In the genomic region with DNA sequence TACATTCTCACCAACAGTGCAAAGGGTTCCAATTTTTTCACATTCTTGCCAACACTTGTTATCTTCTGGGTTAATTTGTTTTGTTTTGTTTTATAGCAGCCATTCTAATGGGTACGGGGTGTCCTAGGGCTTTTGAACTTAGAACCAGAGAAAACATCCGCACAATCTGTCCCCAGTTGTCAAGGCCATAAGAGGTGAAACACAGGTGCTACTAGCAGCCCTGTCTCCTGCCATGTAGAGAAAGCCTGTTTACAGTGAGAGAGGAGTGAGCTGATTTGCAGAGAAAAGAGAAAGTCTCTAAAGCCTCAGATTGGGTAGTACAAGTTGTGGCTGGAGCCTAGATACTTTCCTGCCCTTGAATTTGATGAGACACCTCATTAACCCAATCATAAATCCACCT, we compare ENCODE assay signal across 27 cellular contexts. TPM values are rescaled to one million over a fixed set of nuclear protein-coding genes. Genes with fewer than 3 reads are reported as not detected.
DNase-seq lines count a peak whose midpoint lies in the region; ATAC-seq, FAIRE-seq and TF ChIP-seq lines count a peak whose summit lies in the region.
"Had no signal": no experiment of that assay in that cellular context is flagged by ENCODE, and none has a peak within 500 bp of the region (broad histone marks: within the 10 kb centered on the region; RNA-seq: fewer than 3 reads in every experiment).

No MANE protein-coding gene starts in this region.

- 38% methylated on average over 2 of the region's 2 CpGs for WGBS in HepG2 (ENCODE audit: low lambda C conversion rate)
- WGBS in pancreas, 2 donors, result 36 to 54% methylated on average over 2 of the region's 2 CpGs

- FAIRE-seq in HepG2 (lab: Jason Lieb, UNC) (no peak), pancreas (lab: Jason Lieb, UNC) (no peak)
- FAIRE-seq: GM12891, H1 had no signal

- H3K4me2 ChIP-seq in HepG2 (ENCODE audit: low read depth, low read length), result no peak overlapping the region
- H3K4me2 ChIP-seq: PC-9 had no signal

- peaks cover 0 to 1% of the 10 kb centered on the region in 2 experiments; a peak in 2 of 5 replicates for H3K36me3 ChIP-seq in HepG2 (replicated peaks in 1 of 2; ENCODE audit: control insufficient read depth in 1 of 2, insufficient read depth in 2 of 2, low read length in 2 of 2)
- peaks cover 0 to 3% (median 0%) of the 10 kb centered on the region in 3 donors for H3K36me3 ChIP-seq in pancreas
- H3K36me3 ChIP-seq: BE2C had no signal

- H3K27me3 ChIP-seq in HepG2 (ENCODE audit: control insufficient read depth in 1 of 2, insufficient read depth in 2 of 2, low read length in 2 of 2) (no peaks in the 10 kb centered on the region), pancreas (no peaks in the 10 kb centered on the region)
- H3K27me3 ChIP-seq: BE2C, MG63, SJCRH30 had no signal

- H3K27ac ChIP-seq in HepG2 (ENCODE audit: extremely low read length, insufficient read depth, low read length) (no peak overlapping the region), pancreas (peak overlapping the region in 2 of 4 donors; percentile 44 to 60)
- H3K27ac ChIP-seq: PC-9, SJCRH30 had no signal

- H3K4me1 ChIP-seq in HepG2 (ENCODE audit: insufficient read depth, low read length) (peaks cover 18% of the 10 kb centered on the region; the same call in 1 of the 2 replicates), pancreas (peaks cover 10 to 23% (median 15%) of the 10 kb centered on the region in 3 donors)

- H4K20me1 ChIP-seq in HepG2 (ENCODE audit: insufficient read depth, low read length), result no peaks in the 10 kb centered on the region

- BruUV-seq in HepG2 (replicated peaks; lab: Mats Ljungman, UMichigan), result no TSS peak

- H2AFZ ChIP-seq in HepG2 (ENCODE audit: low read length), result no peak overlapping the region
- H2AFZ ChIP-seq: PC-9 had no signal

- TF ChIP-seq RAD21 in HepG2 (CRISPR knock-in tag; IDR thresholded peaks at IDR 0.05), result no peak

- no peaks in the 10 kb centered on the region for H3K79me2 ChIP-seq in HepG2 (ENCODE audit: insufficient read depth, low read length)

- DNase-seq in NCI-H510A treated with DMSO at 0.1 percent for 48 hours (lab: John Stamatoyannopoulos, UW) (peak; percentile 100), NCI-H510A (lab: John Stamatoyannopoulos, UW) (no peak), HepG2 (ENCODE audit: low spot score) (no peak), pancreas (peak in 2 of 6 donors; percentile 53 to 57), NCI-H82 (lab: John Stamatoyannopoulos, UW) (no peak), midbrain (lab: John Stamatoyannopoulos, UW) (no peak), cardiac septum (ENCODE audit: low spot score) (no peak)
- DNase-seq: 8988T, ACHN, BE2C, Calu3, DMS79 treated with DMSO at 0.1 percent for 48 hours, GF-D8, HCEC 1CT, KBM-7, MG63, NCI-H1105 treated with DMSO at 0.1 percent for 48 hours, NCI-H146, NCI-H1930, NCI-H226, NCI-H524, PC-9, SJCRH30 had no signal

- CTCF ChIA-PET in HepG2 (lab: Yijun Ruan, JAX; ENCODE audit: low intra/inter-chr PET ratio, low total read pairs), result no interaction called here

- no peak overlapping the region for H3K4me3 ChIP-seq in HepG2 (replicated peaks in 1 of 3; ENCODE audit: insufficient read depth in 1 of 3, low read depth in 2 of 3, low read length in 3 of 3)
- no peak overlapping the region for H3K4me3 ChIP-seq in pancreas
- H3K4me3 ChIP-seq: MG63, PC-9, SJCRH30 had no signal

- ATAC-seq in HepG2, result peak; percentile 38; the same call in 2 of the 3 replicates
- ATAC-seq in pancreas, result peak; percentile 42 to 89 (median 67)
- ATAC-seq: Right ventricle myocardium inferior had no signal

- intact Hi-C loops in HepG2 (cut with micrococcal nuclease; ENCODE audit: unreplicated experiment), result no loop called here
- intact Hi-C loops in pancreas (cut with DNase I), result no loop called here
- intact Hi-C loops in cardiac septum (cut with DNase I), result no loop called here

- H3K9ac ChIP-seq in HepG2 (ENCODE audit: insufficient read depth, low read depth, low read length), result no peak overlapping the region

- POLR2A ChIA-PET in HepG2 (lab: Yijun Ruan, JAX), result interaction anchor here (1.3 kb wide), 1 partner anchor 10 kb away, joined by 3 read pairs; no protein-coding TSS in a partner anchor

- TF ChIP-seq CTCF in HepG2 (CRISPR knock-in tag; IDR thresholded peaks at IDR 0.05) (no peak), pancreas (IDR thresholded peaks at IDR 0.05) (no peak)

- no peak for TF ChIP-seq POLR2A in HepG2 (IDR thresholded peaks at IDR 0.05; ENCODE audit: insufficient read depth in 1 of 2, low read depth in 2 of 2, low read length in 2 of 2)

- in situ Hi-C loops in HepG2 (cut with HindIII; ENCODE audit: extremely low pct_ligation_motif_present, low pct_unique_long_range_greater_than_20kb), result no loop called here

- TF ChIP-seq EP300 in HepG2 (IDR thresholded peaks at IDR 0.05; ENCODE audit: low read depth in 2 of 2, low read length in 2 of 2) (no peak), HepG2 (CRISPR knock-in tag; IDR thresholded peaks at IDR 0.05; ENCODE audit: borderline replicate concordance) (no peak)

- no peaks in the 10 kb centered on the region for H3K9me3 ChIP-seq in HepG2 (ENCODE audit: low read length)
- no peaks in the 10 kb centered on the region for H3K9me3 ChIP-seq in pancreas
- H3K9me3 ChIP-seq: BE2C, MG63, SJCRH30 had no signal

TF ChIP-seq in HepG2, 621 proteins besides CTCF, POLR2A, EP300 and RAD21 (continues in another document):
- peak; percentile 57; the same call in 1 of the 2 replicates for TF ChIP-seq ZKSCAN5 (CRISPR knock-in tag; IDR thresholded peaks at IDR 0.05)

RNA-seq across cellular contexts. Expression of gene BMP8B, which starts 46.4 kb away (rescaled TPM):
- total RNA-seq in HepG2 (2016; rRNA removed; fragmentation: Illumina TruSeq; extraction: Trizol) (0.14 and 0.29 TPM in 2 replicates), pancreas (1 to 10 TPM; 2.4 to 6.4 (median 3.7) TPM), cardiac septum (0.62 TPM)
- total RNA-seq in HepG2 (2016; cell fraction: cytosol; rRNA removed; fragmentation: Illumina TruSeq; extraction: Trizol; ENCODE audit: low read depth), result not detected in 2 replicates
- total RNA-seq in HepG2 (2016; cell fraction: insoluble cytoplasmic fraction; rRNA removed; fragmentation: Illumina TruSeq; extraction: Trizol), result 0.22 and 0.36 TPM in 2 replicates
- 0.09 and 0.17 TPM in 2 replicates for total RNA-seq in HepG2 (2016; cell fraction: membrane; rRNA removed; fragmentation: Illumina TruSeq; extraction: Trizol)
- 0.22 and 0.34 TPM in 2 replicates for total RNA-seq in HepG2 (2016; cell fraction: nucleus; rRNA removed; fragmentation: Illumina TruSeq; extraction: Trizol)
- polyA plus RNA-seq in HepG2 (2011; rRNA removed) (0.41 and 0.48 TPM in 2 replicates), pancreas (1 to 10 TPM; 1.4 to 3.0 TPM)
- polyA plus RNA-seq in HepG2 (2011; cell fraction: cytosol; rRNA removed), result 0.24 and 0.41 TPM in 2 replicates
- polyA plus RNA-seq in HepG2 (2011; cell fraction: nucleus; rRNA removed), result 0.24 and 0.33 TPM in 2 replicates
- polyA plus RNA-seq in HepG2 (2012), result 0.68 and 0.78 TPM in 2 replicates
- polyA plus RNA-seq in HepG2 (2016; cell fraction: cytosol; fragmentation: Illumina TruSeq; extraction: Trizol; ENCODE audit: low read depth), result 0.03 TPM in 2 replicates
- polyA plus RNA-seq in HepG2 (2016; cell fraction: insoluble cytoplasmic fraction; fragmentation: Illumina TruSeq; extraction: Trizol; ENCODE audit: low read depth), result 0.24 and 0.44 TPM in 2 replicates
- polyA plus RNA-seq in HepG2 (2016; cell fraction: membrane; fragmentation: Illumina TruSeq; extraction: Trizol; ENCODE audit: low read depth), result 0.06 and 0.09 TPM in 2 replicates
- polyA plus RNA-seq in HepG2 (2016; cell fraction: nucleus; fragmentation: Illumina TruSeq; extraction: Trizol; ENCODE audit: insufficient read depth, low read depth), result 0.37 and 0.51 TPM in 2 replicates
- polyA minus RNA-seq in HepG2 (2011; rRNA and poly(A)+ RNA removed; ENCODE audit: low replicate concordance), result 0.62 and 4.1 TPM in 2 replicates
- 0.40 and 0.44 TPM in 2 replicates for polyA minus RNA-seq in HepG2 (2011; cell fraction: cytosol; rRNA and poly(A)+ RNA removed)
- polyA minus RNA-seq in HepG2 (2011; cell fraction: nucleus; rRNA and poly(A)+ RNA removed), result 0.12 and 0.26 TPM in 2 replicates
- total RNA-seq: HT1080 had no signal

RNA-seq across cellular contexts. Expression of gene TRIT1, which starts 48.2 kb away (rescaled TPM):
- total RNA-seq in HepG2 (2016; rRNA removed; fragmentation: Illumina TruSeq; extraction: Trizol) (20.4 and 20.7 TPM in 2 replicates), pancreas (10 to 100 TPM in 5 of 6 donors, 1 to 10 TPM in 1; 9.9 to 14.5 (median 12.1) TPM), cardiac septum (16.6 TPM)
- 6.6 and 8.1 TPM in 2 replicates for total RNA-seq in HepG2 (2016; cell fraction: cytosol; rRNA removed; fragmentation: Illumina TruSeq; extraction: Trizol; ENCODE audit: low read depth)
- total RNA-seq in HepG2 (2016; cell fraction: insoluble cytoplasmic fraction; rRNA removed; fragmentation: Illumina TruSeq; extraction: Trizol), result 20.6 and 21.7 TPM in 2 replicates
- total RNA-seq in HepG2 (2016; cell fraction: membrane; rRNA removed; fragmentation: Illumina TruSeq; extraction: Trizol), result 11.4 and 13.2 TPM in 2 replicates
- 24.7 and 29.2 TPM in 2 replicates for total RNA-seq in HepG2 (2016; cell fraction: nucleus; rRNA removed; fragmentation: Illumina TruSeq; extraction: Trizol)
- polyA plus RNA-seq in HepG2 (2011; rRNA removed) (11.5 and 13.4 TPM in 2 replicates), pancreas (10 to 100 TPM; 14.3 to 17.7 TPM)
- 6.3 and 6.6 TPM in 2 replicates for polyA plus RNA-seq in HepG2 (2011; cell fraction: cytosol; rRNA removed)
- 11.5 and 15.4 TPM in 2 replicates for polyA plus RNA-seq in HepG2 (2011; cell fraction: nucleus; rRNA removed)
- polyA plus RNA-seq in HepG2 (2012), result 10.4 and 13.0 TPM in 2 replicates
- polyA plus RNA-seq in HepG2 (2016; cell fraction: cytosol; fragmentation: Illumina TruSeq; extraction: Trizol; ENCODE audit: low read depth), result 2.8 and 4.0 TPM in 2 replicates
- 13.4 and 19.6 TPM in 2 replicates for polyA plus RNA-seq in HepG2 (2016; cell fraction: insoluble cytoplasmic fraction; fragmentation: Illumina TruSeq; extraction: Trizol; ENCODE audit: low read depth)
- 5.7 and 6.6 TPM in 2 replicates for polyA plus RNA-seq in HepG2 (2016; cell fraction: membrane; fragmentation: Illumina TruSeq; extraction: Trizol; ENCODE audit: low read depth)
- polyA plus RNA-seq in HepG2 (2016; cell fraction: nucleus; fragmentation: Illumina TruSeq; extraction: Trizol; ENCODE audit: insufficient read depth, low read depth), result 46.0 and 50.5 TPM in 2 replicates
- polyA minus RNA-seq in HepG2 (2011; rRNA and poly(A)+ RNA removed; ENCODE audit: low replicate concordance), result 11.6 and 20.1 TPM in 2 replicates
- polyA minus RNA-seq in HepG2 (2011; cell fraction: cytosol; rRNA and poly(A)+ RNA removed), result 5.3 and 8.4 TPM in 2 replicates
- 22.4 and 32.9 TPM in 2 replicates for polyA minus RNA-seq in HepG2 (2011; cell fraction: nucleus; rRNA and poly(A)+ RNA removed)
